1 cellular context compared by ENCODE assay signal in genomic region chr14:23063601-23064000, GRCh38.
A peak's percentile ranks its signal among the peaks of the same experiment; 100 is the strongest.
TF ChIP-seq lines count a peak whose summit lies in the region.

No MANE protein-coding gene starts in this region.

TF ChIP-seq in HepG2, 621 proteins besides CTCF, POLR2A, EP300 and RAD21:
- TF ChIP-seq ZNF138 (CRISPR knock-in tag; IDR thresholded peaks at IDR 0.05; ENCODE audit: low read depth) (no peak), MTERF4 (CRISPR knock-in tag; IDR thresholded peaks at IDR 0.05) (0 out of 2 replicates have a peak, but pooled peaks have one; percentile 5), ZNF350 (CRISPR knock-in tag; IDR thresholded peaks at IDR 0.05; ENCODE audit: borderline replicate concordance, low read depth) (no peak), THAP8 (CRISPR knock-in tag; IDR thresholded peaks at IDR 0.05; ENCODE audit: borderline replicate concordance) (no peak), KIAA2018 (CRISPR knock-in tag; IDR thresholded peaks at IDR 0.05; ENCODE audit: borderline replicate concordance) (no peak)
